Comparison of ENCODE assay signal across 12 cellular contexts in the genomic region with DNA sequence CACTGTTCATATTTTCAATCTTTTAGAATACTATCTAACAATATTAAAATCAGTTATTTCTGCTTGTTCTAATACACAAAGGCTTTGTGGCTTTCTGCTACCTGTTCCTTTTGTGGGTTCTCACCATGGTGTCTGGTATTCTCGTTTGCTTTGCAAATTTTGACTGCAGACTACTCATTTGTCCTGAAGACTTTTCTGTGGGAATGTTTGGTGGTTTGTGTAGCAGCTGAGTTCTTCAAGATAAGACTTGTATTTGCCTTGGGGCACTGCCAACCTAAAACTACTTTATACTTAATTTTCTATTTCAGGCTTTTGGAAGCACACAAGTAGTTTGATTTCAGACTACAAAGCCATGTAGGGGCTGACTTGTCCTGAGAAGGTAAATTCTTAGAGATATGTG. TPM values are rescaled to one million over a fixed set of nuclear protein-coding genes. Genes with fewer than 3 reads are reported as not detected.
A peak's percentile ranks its signal among the peaks of the same experiment; 100 is the strongest.
DNase-seq lines count a peak whose midpoint lies in the region; ATAC-seq and TF ChIP-seq lines count a peak whose summit lies in the region.
"Had no signal": no experiment of that assay in that cellular context is flagged by ENCODE, and none has a peak within 500 bp of the region (broad histone marks: within the 10 kb centered on the region; RNA-seq: fewer than 3 reads in every experiment).

No MANE protein-coding gene starts in this region.

- no peak for TF ChIP-seq CTCF in brain microvascular endothelial cell (IDR thresholded peaks at IDR 0.05; ENCODE audit: low read depth, low read length, missing control alignments)
- TF ChIP-seq CTCF in tibial artery (IDR thresholded peaks at IDR 0.05) = no peak
- no peak for TF ChIP-seq CTCF in omental fat pad (IDR thresholded peaks at IDR 0.05)

- H3K4me1 ChIP-seq in right cardiac atrium (ENCODE audit: control insufficient read depth, insufficient read depth, low read length) (peaks cover 7% of the 10 kb centered on the region), tibial artery (peaks cover 0 to 86% (median 15%) of the 10 kb centered on the region in 4 donors)

- H3K27ac ChIP-seq in brain microvascular endothelial cell (no peak overlapping the region), right cardiac atrium (ENCODE audit: low read length) (no peak overlapping the region), tibial artery (peak overlapping the region; percentile 46 to 55)
- H3K27ac ChIP-seq: WERI-Rb-1 had no signal

- H3K9me3 ChIP-seq in right cardiac atrium (ENCODE audit: control insufficient read depth, low read length) = no peaks in the 10 kb centered on the region
- H3K9me3 ChIP-seq in tibial artery = no peaks in the 10 kb centered on the region

- DNase-seq in NCI-H526 (lab: John Stamatoyannopoulos, UW) = peak; percentile 76 to 78
- peak; percentile 70 for DNase-seq in brain microvascular endothelial cell
- no peak for DNase-seq in right cardiac atrium
- no peak for DNase-seq in tibial artery
- no peak for DNase-seq in omental fat pad (ENCODE audit: low spot score)
- no peak for DNase-seq in mucosa of gallbladder (ENCODE audit: low spot score)
- DNase-seq: CD8-positive, alpha-beta T cell; natural killer cell; substantia nigra; WERI-Rb-1 had no signal

- intact Hi-C loops in right cardiac atrium (cut with DNase I) (no loop called here), tibial artery (cut with DNase I; ENCODE audit: low total_unique reads) (no loop called here)

- H3K27me3 ChIP-seq in brain microvascular endothelial cell (replicated peaks) (no peaks in the 10 kb centered on the region), right cardiac atrium (ENCODE audit: control insufficient read depth, insufficient read depth) (no peaks in the 10 kb centered on the region), tibial artery (no peaks in the 10 kb centered on the region)

- peak; percentile 35 to 69 for ATAC-seq in right cardiac atrium
- ATAC-seq in omental fat pad (ENCODE audit: low FRiP score) = no peak
- ATAC-seq in HG02973 (IDR thresholded peaks at IDR 0.05; ENCODE audit: unreplicated experiment) = no peak
- ATAC-seq: CD8-positive, alpha-beta T cell; natural killer cell had no signal

- 13% methylated on average over 1 of the region's 1 CpG for whole genome bisulfite sequencing in right cardiac atrium

- H3K36me3 ChIP-seq in brain microvascular endothelial cell (replicated peaks) (no peaks in the 10 kb centered on the region), tibial artery (no peaks in the 10 kb centered on the region)
- H3K36me3 ChIP-seq: WERI-Rb-1 had no signal

- H3K4me3 ChIP-seq in brain microvascular endothelial cell (ENCODE audit: low read depth, low read length) (no peak overlapping the region), right cardiac atrium (ENCODE audit: low read length) (peak overlapping the region; percentile 10), tibial artery (no peak overlapping the region)
- H3K4me3 ChIP-seq: skin epidermis had no signal

- in situ Hi-C loops in brain microvascular endothelial cell (cut with HindIII; ENCODE audit: low pct_ligation_motif_present, low sequenced_read_pairs) = no loop called here

RNA-seq across cellular contexts. Expression of gene IL33, which starts 11.1 kb away (rescaled TPM):
- total RNA-seq in right cardiac atrium = 10 to 100 TPM; 45.2 to 79.1 (median 57.0) TPM
- 42.0 TPM for polyA plus RNA-seq in right cardiac atrium
- 10 to 100 TPM; 22.0 to 60.2 (median 38.0) TPM for total RNA-seq in omental fat pad
- total RNA-seq in mucosa of gallbladder = 17.7 TPM
- total RNA-seq: CD8-positive, alpha-beta T cell; natural killer cell had no signal

Comparison
In these comparisons a context has a peak if more than half of its experiments do, and no peak if none do; other contexts are left out.
1. DNase-seq: peak in NCI-H526 (2 of 2) and brain microvascular endothelial cell (single experiment); none in right cardiac atrium (0 of 3), tibial artery (0 of 2), omental fat pad (single experiment) and mucosa of gallbladder (single experiment).
2. H3K27ac ChIP-seq: peak in tibial artery (2 of 2); none in brain microvascular endothelial cell (single experiment) and right cardiac atrium (single experiment).
3. ATAC-seq: peak in right cardiac atrium (2 of 2); none in omental fat pad (single experiment) and HG02973 (single experiment).